ENCODE assay signal across 21 cellular contexts in the genomic region with DNA sequence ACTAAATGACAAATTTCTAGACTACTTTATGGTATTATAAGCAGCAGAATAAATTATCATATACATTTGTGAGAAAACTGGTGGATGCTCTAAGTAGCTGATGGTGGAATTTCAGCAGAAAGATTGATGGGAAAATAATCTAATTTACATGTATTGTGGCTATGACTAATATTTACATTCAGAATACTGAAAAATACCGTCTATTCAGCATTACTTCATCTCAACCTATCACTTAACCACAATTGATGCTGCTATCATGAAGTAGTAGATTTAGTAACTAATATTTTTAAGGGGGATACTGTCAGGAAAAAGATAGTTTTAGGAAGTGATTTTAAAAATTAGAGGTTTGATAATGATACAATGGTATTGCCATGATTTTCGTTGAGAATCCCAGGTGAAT.
DNase-seq lines count a peak whose midpoint lies in the region; ATAC-seq and TF ChIP-seq lines count a peak whose summit lies in the region.
"Had no signal": no experiment of that assay in that cellular context is flagged by ENCODE, and none has a peak within 500 bp of the region (broad histone marks: within the 10 kb centered on the region; RNA-seq: fewer than 3 reads in every experiment).

No MANE protein-coding gene starts in this region.

- TF ChIP-seq EP300 in SK-N-SH (IDR thresholded peaks at IDR 0.05; ENCODE audit: borderline replicate concordance in 1 of 2, low read depth in 1 of 2, low read length in 1 of 2), result no peak

- no peaks in the 10 kb centered on the region for H3K9me2 ChIP-seq in SK-N-SH

- H3K27me3 ChIP-seq in SK-N-SH (ENCODE audit: insufficient read depth) (no peaks in the 10 kb centered on the region), fibroblast of lung (ENCODE audit: control insufficient read depth, insufficient read depth, low read length) (no peaks in the 10 kb centered on the region)

- POLR2A ChIA-PET in SK-N-SH (lab: Yijun Ruan, JAX) (no interaction called here), GM10248 (lab: Yijun Ruan, JAX) (no interaction called here)

- H2AFZ ChIP-seq in SK-N-SH (ENCODE audit: low read depth), result no peak overlapping the region
- H2AFZ ChIP-seq in fibroblast of lung (ENCODE audit: low read length), result no peak overlapping the region
- H2AFZ ChIP-seq: GM23338 had no signal

- H4K20me1 ChIP-seq in SK-N-SH (ENCODE audit: insufficient read depth) (no peaks in the 10 kb centered on the region), fibroblast of lung (ENCODE audit: control insufficient read depth, extremely low read depth, insufficient read depth, low read length) (no peaks in the 10 kb centered on the region)

- CTCF ChIA-PET in SK-N-SH (lab: Yijun Ruan, JAX) (interaction anchor here (0.6 kb wide), 1 partner anchor 11 kb away, joined by 3 read pairs; no protein-coding TSS in a partner anchor), GM10248 (lab: Yijun Ruan, JAX) (no interaction called here)

- in situ Hi-C loops in astrocyte of the spinal cord (cut with HindIII; ENCODE audit: low sequenced_read_pairs), result no loop called here

- peaks cover 10% of the 10 kb centered on the region for H3K9me3 ChIP-seq in SK-N-SH
- H3K9me3 ChIP-seq in fibroblast of lung (ENCODE audit: control insufficient read depth, insufficient read depth, low read depth, low read length), result no peaks in the 10 kb centered on the region

- 41% methylated on average over 2 of the region's 2 CpGs for WGBS in SK-N-SH (ENCODE audit: low lambda C conversion rate)

- TF ChIP-seq CTCF in SK-N-SH (IDR thresholded peaks at IDR 0.05) (no peak), astrocyte of the spinal cord (IDR thresholded peaks at IDR 0.05; ENCODE audit: low read depth, low read length) (no peak), fibroblast of lung (conservative IDR thresholded peaks at IDR 0.05 in 1 of 2, IDR thresholded peaks at IDR 0.05 in 1 of 2; ENCODE audit: low read depth in 1 of 2, low read length in 2 of 2) (no peak), GM10248 (IDR thresholded peaks at IDR 0.05; ENCODE audit: control extremely low read depth, extremely low read depth, low read depth, missing control alignments) (no peak)

- no peaks in the 10 kb centered on the region for H3K79me2 ChIP-seq in SK-N-SH (ENCODE audit: insufficient read depth)
- no peaks in the 10 kb centered on the region for H3K79me2 ChIP-seq in fibroblast of lung (ENCODE audit: control insufficient read depth, insufficient read depth, low read length)

- H3K9ac ChIP-seq in SK-N-SH (no peak overlapping the region), fibroblast of lung (ENCODE audit: insufficient read depth, low read length) (no peak overlapping the region)

- H3K4me2 ChIP-seq in SK-N-SH (no peak overlapping the region), fibroblast of lung (ENCODE audit: extremely low read depth, insufficient read depth, low read length) (no peak overlapping the region)
- H3K4me2 ChIP-seq: GM23338 had no signal

- H3K4me3 ChIP-seq in SK-N-SH (ENCODE audit: low read depth in 2 of 2, low read length in 1 of 2) (no peak overlapping the region), astrocyte of the spinal cord (ENCODE audit: low read depth, low read length) (no peak overlapping the region), fibroblast of lung (replicated peaks in 1 of 4; ENCODE audit: control extremely low read depth in 1 of 4, insufficient read depth in 1 of 4, low read depth in 3 of 4, low read length in 4 of 4) (no peak overlapping the region)
- H3K4me3 ChIP-seq: GM12878, GM23338 had no signal

- DNase-seq in SK-N-SH, result no peak
- DNase-seq in astrocyte of the spinal cord (ENCODE audit: low read depth, low spot score), result peak; percentile 6
- DNase-seq in fibroblast of lung (ENCODE audit: low read depth in 2 of 2), result peak; percentile 7 to 8
- DNase-seq in GM10248 (ENCODE audit: extremely low spot score), result no peak
- no peak for DNase-seq in HUDEP-2 (lab: John Stamatoyannopoulos, UW; ENCODE audit: unreplicated experiment in 76 of 76)
- DNase-seq in stimulated activated naive CD8-positive, alpha-beta T cell treated with anti-CD3 and anti-CD28 coated beads, Interleukin-15, Interleukin-2, amounts not matched to agents 100 U/mL and 50 U/mL, for 24 hours, result no peak
- DNase-seq: ACHN; AML-193; C1 segment of cervical spinal cord; Calu3; CD4-positive, alpha-beta memory T cell; COR-L47; DMS53; DND-41; H9 had no signal

- ATAC-seq in SK-N-SH treated with all-trans-retinoic acid at 6 μM for 48 hours (no peak), GM21526 (IDR thresholded peaks at IDR 0.05; ENCODE audit: low FRiP score, unreplicated experiment) (no peak)
- ATAC-seq in stimulated activated naive CD8-positive, alpha-beta T cell treated with anti-CD3 and anti-CD28 coated beads, Interleukin-15, Interleukin-2, amounts not matched to agents 100 U/mL and 50 U/mL, for 24 hours, result no peak
- ATAC-seq: GM12878, GM23338, HCT116 had no signal

- H3F3A ChIP-seq in SK-N-SH (replicated peaks; ENCODE audit: insufficient read depth), result no peaks in the 10 kb centered on the region

- no peaks in the 10 kb centered on the region for H3K36me3 ChIP-seq in SK-N-SH (replicated peaks in 1 of 2; ENCODE audit: control insufficient read depth in 1 of 2, insufficient read depth in 2 of 2, low read length in 1 of 2)
- no peaks in the 10 kb centered on the region for H3K36me3 ChIP-seq in fibroblast of lung (ENCODE audit: control insufficient read depth, insufficient read depth, low read length)

- H3K27ac ChIP-seq in SK-N-SH (ENCODE audit: low read depth in 2 of 2, low read length in 1 of 2), result no peak overlapping the region
- H3K27ac ChIP-seq in fibroblast of lung (ENCODE audit: insufficient read depth, low read length), result no peak overlapping the region
- H3K27ac ChIP-seq: 22Rv1 had no signal

- TF ChIP-seq RAD21 in SK-N-SH (IDR thresholded peaks at IDR 0.05; ENCODE audit: low read length), result no peak

- H3K4me1 ChIP-seq in SK-N-SH (ENCODE audit: control insufficient read depth in 1 of 2, insufficient read depth in 2 of 2, low read depth in 1 of 2, low read length in 1 of 2), result no peaks in the 10 kb centered on the region; a peak in 1 of 4 replicates
- H3K4me1 ChIP-seq in fibroblast of lung (ENCODE audit: control insufficient read depth, extremely low read depth, insufficient read depth, low read length), result no peaks in the 10 kb centered on the region

TF ChIP-seq in SK-N-SH treated with all-trans-retinoic acid at 6 μM for 48 hours, 23 proteins besides CTCF, POLR2A, EP300 and RAD21 (continues in another document):
- TF ChIP-seq, protein P1, sequence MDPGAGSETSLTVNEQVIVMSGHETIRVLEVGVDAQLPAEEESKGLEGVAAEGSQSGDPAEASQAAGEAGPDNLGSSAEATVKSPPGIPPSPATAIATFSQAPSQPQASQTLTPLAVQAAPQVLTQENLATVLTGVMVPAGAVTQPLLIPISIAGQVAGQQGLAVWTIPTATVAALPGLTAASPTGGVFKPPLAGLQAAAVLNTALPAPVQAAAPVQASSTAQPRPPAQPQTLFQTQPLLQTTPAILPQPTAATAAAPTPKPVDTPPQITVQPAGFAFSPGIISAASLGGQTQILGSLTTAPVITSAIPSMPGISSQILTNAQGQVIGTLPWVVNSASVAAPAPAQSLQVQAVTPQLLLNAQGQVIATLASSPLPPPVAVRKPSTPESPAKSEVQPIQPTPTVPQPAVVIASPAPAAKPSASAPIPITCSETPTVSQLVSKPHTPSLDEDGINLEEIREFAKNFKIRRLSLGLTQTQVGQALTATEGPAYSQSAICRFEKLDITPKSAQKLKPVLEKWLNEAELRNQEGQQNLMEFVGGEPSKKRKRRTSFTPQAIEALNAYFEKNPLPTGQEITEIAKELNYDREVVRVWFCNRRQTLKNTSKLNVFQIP (CRISPR knock-in tag; IDR thresholded peaks at IDR 0.05; ENCODE audit: borderline replicate concordance, low read depth), result no peak
- peak; percentile 71 for TF ChIP-seq ISL1 (CRISPR knock-in tag; IDR thresholded peaks at IDR 0.05)

TF ChIP-seq in SK-N-SH, 30 proteins besides CTCF, POLR2A, EP300 and RAD21 (continues in another document):
- TF ChIP-seq CHD2 (IDR thresholded peaks at IDR 0.05; ENCODE audit: low read length, partially characterized antibody) (no peak), NFIC (IDR thresholded peaks at IDR 0.05; ENCODE audit: borderline replicate concordance) (no peak), ELF1 (IDR thresholded peaks at IDR 0.05) (no peak), MEF2A (IDR thresholded peaks at IDR 0.05; ENCODE audit: borderline replicate concordance, low read depth) (no peak)
- TF ChIP-seq, protein P2, sequence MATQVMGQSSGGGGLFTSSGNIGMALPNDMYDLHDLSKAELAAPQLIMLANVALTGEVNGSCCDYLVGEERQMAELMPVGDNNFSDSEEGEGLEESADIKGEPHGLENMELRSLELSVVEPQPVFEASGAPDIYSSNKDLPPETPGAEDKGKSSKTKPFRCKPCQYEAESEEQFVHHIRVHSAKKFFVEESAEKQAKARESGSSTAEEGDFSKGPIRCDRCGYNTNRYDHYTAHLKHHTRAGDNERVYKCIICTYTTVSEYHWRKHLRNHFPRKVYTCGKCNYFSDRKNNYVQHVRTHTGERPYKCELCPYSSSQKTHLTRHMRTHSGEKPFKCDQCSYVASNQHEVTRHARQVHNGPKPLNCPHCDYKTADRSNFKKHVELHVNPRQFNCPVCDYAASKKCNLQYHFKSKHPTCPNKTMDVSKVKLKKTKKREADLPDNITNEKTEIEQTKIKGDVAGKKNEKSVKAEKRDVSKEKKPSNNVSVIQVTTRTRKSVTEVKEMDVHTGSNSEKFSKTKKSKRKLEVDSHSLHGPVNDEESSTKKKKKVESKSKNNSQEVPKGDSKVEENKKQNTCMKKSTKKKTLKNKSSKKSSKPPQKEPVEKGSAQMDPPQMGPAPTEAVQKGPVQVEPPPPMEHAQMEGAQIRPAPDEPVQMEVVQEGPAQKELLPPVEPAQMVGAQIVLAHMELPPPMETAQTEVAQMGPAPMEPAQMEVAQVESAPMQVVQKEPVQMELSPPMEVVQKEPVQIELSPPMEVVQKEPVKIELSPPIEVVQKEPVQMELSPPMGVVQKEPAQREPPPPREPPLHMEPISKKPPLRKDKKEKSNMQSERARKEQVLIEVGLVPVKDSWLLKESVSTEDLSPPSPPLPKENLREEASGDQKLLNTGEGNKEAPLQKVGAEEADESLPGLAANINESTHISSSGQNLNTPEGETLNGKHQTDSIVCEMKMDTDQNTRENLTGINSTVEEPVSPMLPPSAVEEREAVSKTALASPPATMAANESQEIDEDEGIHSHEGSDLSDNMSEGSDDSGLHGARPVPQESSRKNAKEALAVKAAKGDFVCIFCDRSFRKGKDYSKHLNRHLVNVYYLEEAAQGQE (IDR thresholded peaks at IDR 0.05; ENCODE audit: low read depth, low read length), result no peak
- TF ChIP-seq, protein P3, sequence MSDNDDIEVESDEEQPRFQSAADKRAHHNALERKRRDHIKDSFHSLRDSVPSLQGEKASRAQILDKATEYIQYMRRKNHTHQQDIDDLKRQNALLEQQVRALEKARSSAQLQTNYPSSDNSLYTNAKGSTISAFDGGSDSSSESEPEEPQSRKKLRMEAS (IDR thresholded peaks at IDR 0.05; ENCODE audit: low read depth), result no peak

Comparison
In these comparisons a context has a peak if more than half of its experiments do, and no peak if none do; other contexts are left out.
1. DNase-seq: peak in astrocyte of the spinal cord (single experiment) and fibroblast of lung (2 of 2); none in SK-N-SH (single experiment), GM10248 (single experiment), HUDEP-2 (0 of 76) and stimulated activated naive CD8-positive, alpha-beta T cell treated with anti-CD3 and anti-CD28 coated beads, Interleukin-15, Interleukin-2, amounts not matched to agents 100 U/mL and 50 U/mL, for 24 hours (single experiment).